In genomic region chr13:72973234-72973633, GRCh38 we compare ENCODE assay signal across 22 cellular contexts.
"Had no signal": no experiment of that assay in that cellular context is flagged by ENCODE, and none has a peak within 500 bp of the region (broad histone marks: within the 10 kb centered on the region; RNA-seq: fewer than 3 reads in every experiment).

No MANE protein-coding gene starts in this region.

- ATAC-seq: left cardiac atrium; lower lobe of right lung; natural killer cell treated with Interleukin-12 subunit alpha and Interleukin-12 subunit beta and Interleukin-15 and Interleukin-18, amount 100 ng/mL, for 72 hours; pancreas; right cardiac atrium; stimulated activated memory B cell treated with anti-CD40 and anti-IgM and Interleukin-4, amounts not matched to agents 10 μg/mL and 1 μg/mL and 100 μg/mL, for 72 hours had no signal

- H3K9me3 ChIP-seq: esophagus squamous epithelium, left ventricle myocardium inferior, lower lobe of right lung, pancreas, tibial artery, upper lobe of left lung, vagina had no signal

- H3K4me2 ChIP-seq: neural progenitor cell had no signal

- H2AFZ ChIP-seq: neural progenitor cell had no signal

- H3K9me3 Mint-ChIP-seq: natural killer cell treated with Interleukin-12 subunit alpha and Interleukin-12 subunit beta and Interleukin-15 and Interleukin-18, amount 100 ng/mL, for 72 hours; neural progenitor cell; stimulated activated memory B cell treated with anti-CD40 and anti-IgM and Interleukin-4, amounts not matched to agents 10 μg/mL and 1 μg/mL and 100 μg/mL, for 72 hours; stimulated activated naive CD8-positive, alpha-beta T cell treated with anti-CD3 and anti-CD28 coated beads, Interleukin-15, Interleukin-2, amounts not matched to agents 100 ng/mL and 50 ng/mL, for 24 hours had no signal

- H3K27me3 ChIP-seq: esophagus squamous epithelium, neural progenitor cell, pancreas, tibial artery, upper lobe of left lung, vagina had no signal

- H3K4me1 Mint-ChIP-seq: neural progenitor cell; stimulated activated memory B cell treated with anti-CD40 and anti-IgM and Interleukin-4, amounts not matched to agents 10 μg/mL and 1 μg/mL and 100 μg/mL, for 72 hours had no signal

- H3K36me3 ChIP-seq: neural progenitor cell, pancreas had no signal

- H3K27ac ChIP-seq: esophagus squamous epithelium, left ventricle myocardium inferior, lower lobe of right lung, neural progenitor cell, pancreas, tibial artery, upper lobe of left lung, vagina had no signal

- H3K27me3 Mint-ChIP-seq: natural killer cell treated with Interleukin-12 subunit alpha and Interleukin-12 subunit beta and Interleukin-15 and Interleukin-18, amount 100 ng/mL, for 72 hours; progenitor cell of endocrine pancreas; stimulated activated memory B cell treated with anti-CD40 and anti-IgM and Interleukin-4, amounts not matched to agents 10 μg/mL and 1 μg/mL and 100 μg/mL, for 72 hours; stimulated activated naive CD8-positive, alpha-beta T cell treated with anti-CD3 and anti-CD28 coated beads, Interleukin-15, Interleukin-2, amounts not matched to agents 100 ng/mL and 50 ng/mL, for 24 hours had no signal

- H3K4me1 ChIP-seq: left ventricle myocardium inferior, neural progenitor cell, tibial artery, upper lobe of left lung, vagina had no signal

- DNase-seq: dermis blood vessel endothelial cell; esophagus squamous epithelium; foreskin fibroblast; kidney; left cardiac atrium; left ventricle myocardium inferior; lower lobe of right lung; mesenchymal stem cell; midbrain; nucleus accumbens; pancreas; right cardiac atrium; stimulated activated CD4-positive, alpha-beta T cell treated with anti-CD3 and anti-CD28 coated beads, Interleukin-4, amount 100 ng/mL, for 1 hour; stimulated activated CD8-positive, alpha-beta memory T cell treated with anti-CD3 and anti-CD28 coated beads, Interleukin-4, amount 100 ng/mL, for 48 hours; tibial artery; upper lobe of left lung had no signal

- H3K27ac Mint-ChIP-seq: neural progenitor cell; progenitor cell of endocrine pancreas; stimulated activated memory B cell treated with anti-CD40 and anti-IgM and Interleukin-4, amounts not matched to agents 10 μg/mL and 1 μg/mL and 100 μg/mL, for 72 hours; stimulated activated naive CD8-positive, alpha-beta T cell treated with anti-CD3 and anti-CD28 coated beads, Interleukin-15, Interleukin-2, amounts not matched to agents 100 ng/mL and 50 ng/mL, for 24 hours had no signal

- H3K4me3 Mint-ChIP-seq: natural killer cell treated with Interleukin-12 subunit alpha and Interleukin-12 subunit beta and Interleukin-15 and Interleukin-18, amount 100 ng/mL, for 72 hours; neural progenitor cell; stimulated activated memory B cell treated with anti-CD40 and anti-IgM and Interleukin-4, amounts not matched to agents 10 μg/mL and 1 μg/mL and 100 μg/mL, for 72 hours; stimulated activated naive CD8-positive, alpha-beta T cell treated with anti-CD3 and anti-CD28 coated beads, Interleukin-15, Interleukin-2, amounts not matched to agents 100 ng/mL and 50 ng/mL, for 24 hours had no signal

- H3K4me3 ChIP-seq: esophagus squamous epithelium, left ventricle myocardium inferior, lower lobe of right lung, neural progenitor cell, pancreas, tibial artery, upper lobe of left lung, vagina had no signal
